ENCODE assay signal across 1 cellular context in the genomic region with DNA sequence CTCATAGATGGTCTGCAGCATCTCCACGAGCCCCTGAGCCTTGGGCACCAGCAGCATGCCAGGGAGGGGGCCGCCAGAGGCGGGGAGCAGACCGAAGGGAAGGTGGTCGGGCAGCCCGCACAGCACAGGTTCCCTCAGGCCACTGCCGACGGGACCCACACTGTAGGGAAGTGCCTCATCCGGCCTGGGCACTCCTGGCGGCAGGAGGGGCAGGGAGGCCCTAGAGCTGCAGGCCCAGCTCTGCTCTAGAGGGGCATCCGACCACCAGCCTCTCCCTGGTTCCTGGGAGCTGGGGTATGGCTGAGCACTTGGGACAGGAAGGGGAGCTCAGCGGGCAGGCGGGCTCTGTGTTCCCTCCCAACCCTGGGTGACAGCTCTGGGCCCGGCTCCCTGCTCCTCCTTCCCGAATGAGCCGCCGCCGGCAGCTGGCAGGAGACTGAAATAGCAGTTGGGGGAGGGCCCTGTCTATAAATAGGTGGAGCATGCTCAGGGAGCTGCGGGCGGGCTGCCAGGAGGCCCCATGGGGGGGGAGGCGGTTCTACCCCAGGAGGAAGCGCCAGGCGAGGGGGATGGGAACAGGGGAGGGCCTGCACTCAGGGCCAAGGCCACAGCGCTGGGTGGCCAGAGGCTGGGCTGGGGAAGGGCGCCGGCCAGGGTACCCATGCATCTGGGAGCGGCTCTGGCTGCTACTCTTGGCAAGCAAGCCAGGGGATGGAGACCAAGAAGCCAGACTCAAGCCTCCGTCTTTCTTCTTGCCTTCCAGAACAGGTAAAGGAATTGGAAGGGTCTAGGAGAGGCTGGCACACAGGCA.
TF ChIP-seq lines count a peak whose summit lies in the region.

No MANE protein-coding gene starts in this region.

TF ChIP-seq in HepG2, 621 proteins besides CTCF, POLR2A, EP300 and RAD21 (continued from another document and continues in another):
- TF ChIP-seq RARA (CRISPR knock-in tag; IDR thresholded peaks at IDR 0.05) (peak; percentile 97), POLR2G (IDR thresholded peaks at IDR 0.05; ENCODE audit: low read depth, low read length) (peak; percentile 97), ZNF891 (CRISPR knock-in tag; IDR thresholded peaks at IDR 0.05) (peak; percentile 98), U2AF2 (IDR thresholded peaks at IDR 0.05; ENCODE audit: low read depth, low read length) (0 out of 2 replicates have a peak, but pooled peaks have one; percentile 67), MIER3 (CRISPR knock-in tag; IDR thresholded peaks at IDR 0.05; ENCODE audit: borderline replicate concordance) (peak; percentile 98; the same call in 1 of the 2 replicates), SRSF4 (IDR thresholded peaks at IDR 0.05; ENCODE audit: low read depth, low read length, poor library complexity, severe bottlenecking) (no peak), ELF3 (CRISPR knock-in tag; IDR thresholded peaks at IDR 0.05) (peak; percentile 97), TMF1 (CRISPR knock-in tag; IDR thresholded peaks at IDR 0.05; ENCODE audit: low read depth) (peak; percentile 84), ZNF674 (CRISPR knock-in tag; IDR thresholded peaks at IDR 0.05; ENCODE audit: low read depth) (0 out of 2 replicates have a peak, but pooled peaks have one; percentile 39), GZF1 (CRISPR knock-in tag; IDR thresholded peaks at IDR 0.05) (no peak; the same call in 1 of the 2 replicates), ZNF431 (CRISPR knock-in tag; IDR thresholded peaks at IDR 0.05; ENCODE audit: borderline replicate concordance, low read depth) (peak; percentile 95), ZNF317 (CRISPR knock-in tag; IDR thresholded peaks at IDR 0.05) (peak; percentile 92), JUND (CRISPR knock-in tag; IDR thresholded peaks at IDR 0.05) (peak; percentile 80; the same call in 1 of the 2 replicates), MEIS1 (CRISPR knock-in tag; IDR thresholded peaks at IDR 0.05; ENCODE audit: borderline replicate concordance) (peak; percentile 99), SP1 (IDR thresholded peaks at IDR 0.05) (no peak), SP1 (CRISPR knock-in tag; IDR thresholded peaks at IDR 0.05) (peak; percentile 80), ZFX (CRISPR knock-in tag; IDR thresholded peaks at IDR 0.05; ENCODE audit: low read depth) (peak; percentile 95), ZNF264 (CRISPR knock-in tag; IDR thresholded peaks at IDR 0.05) (peak; percentile 36; the same call in 1 of the 2 replicates), ZFP36L1 (CRISPR knock-in tag; IDR thresholded peaks at IDR 0.05) (peak; percentile 99), ZNF224 (CRISPR knock-in tag; IDR thresholded peaks at IDR 0.05) (peak; percentile 96; the same call in 1 of the 2 replicates), FOXM1 (CRISPR knock-in tag; IDR thresholded peaks at IDR 0.05) (no peak), NR2F6 (IDR thresholded peaks at IDR 0.05) (peak; percentile 93), NR2F6 (CRISPR knock-in tag; IDR thresholded peaks at IDR 0.05) (peak; percentile 97), ZNF766 (CRISPR knock-in tag; IDR thresholded peaks at IDR 0.05; ENCODE audit: borderline replicate concordance) (0 out of 2 replicates have a peak, but pooled peaks have one; percentile 68), MBD4 (IDR thresholded peaks at IDR 0.05; ENCODE audit: borderline replicate concordance, low read length) (no peak), EEA1 (CRISPR knock-in tag; IDR thresholded peaks at IDR 0.05; ENCODE audit: borderline replicate concordance) (peak; percentile 25; the same call in 1 of the 2 replicates), ZNF792 (CRISPR knock-in tag; IDR thresholded peaks at IDR 0.05) (peak; percentile 87), RBFOX2 (IDR thresholded peaks at IDR 0.05; ENCODE audit: low read depth, low read length) (peak; percentile 93), SMARCE1 (IDR thresholded peaks at IDR 0.05; ENCODE audit: borderline replicate concordance) (no peak), EED (CRISPR knock-in tag; IDR thresholded peaks at IDR 0.05) (peak; percentile 73; the same call in 1 of the 2 replicates), TCF7 (IDR thresholded peaks at IDR 0.05; ENCODE audit: low read depth) (peak; percentile 36; the same call in 1 of the 2 replicates)
- TF ChIP-seq, protein P1, sequence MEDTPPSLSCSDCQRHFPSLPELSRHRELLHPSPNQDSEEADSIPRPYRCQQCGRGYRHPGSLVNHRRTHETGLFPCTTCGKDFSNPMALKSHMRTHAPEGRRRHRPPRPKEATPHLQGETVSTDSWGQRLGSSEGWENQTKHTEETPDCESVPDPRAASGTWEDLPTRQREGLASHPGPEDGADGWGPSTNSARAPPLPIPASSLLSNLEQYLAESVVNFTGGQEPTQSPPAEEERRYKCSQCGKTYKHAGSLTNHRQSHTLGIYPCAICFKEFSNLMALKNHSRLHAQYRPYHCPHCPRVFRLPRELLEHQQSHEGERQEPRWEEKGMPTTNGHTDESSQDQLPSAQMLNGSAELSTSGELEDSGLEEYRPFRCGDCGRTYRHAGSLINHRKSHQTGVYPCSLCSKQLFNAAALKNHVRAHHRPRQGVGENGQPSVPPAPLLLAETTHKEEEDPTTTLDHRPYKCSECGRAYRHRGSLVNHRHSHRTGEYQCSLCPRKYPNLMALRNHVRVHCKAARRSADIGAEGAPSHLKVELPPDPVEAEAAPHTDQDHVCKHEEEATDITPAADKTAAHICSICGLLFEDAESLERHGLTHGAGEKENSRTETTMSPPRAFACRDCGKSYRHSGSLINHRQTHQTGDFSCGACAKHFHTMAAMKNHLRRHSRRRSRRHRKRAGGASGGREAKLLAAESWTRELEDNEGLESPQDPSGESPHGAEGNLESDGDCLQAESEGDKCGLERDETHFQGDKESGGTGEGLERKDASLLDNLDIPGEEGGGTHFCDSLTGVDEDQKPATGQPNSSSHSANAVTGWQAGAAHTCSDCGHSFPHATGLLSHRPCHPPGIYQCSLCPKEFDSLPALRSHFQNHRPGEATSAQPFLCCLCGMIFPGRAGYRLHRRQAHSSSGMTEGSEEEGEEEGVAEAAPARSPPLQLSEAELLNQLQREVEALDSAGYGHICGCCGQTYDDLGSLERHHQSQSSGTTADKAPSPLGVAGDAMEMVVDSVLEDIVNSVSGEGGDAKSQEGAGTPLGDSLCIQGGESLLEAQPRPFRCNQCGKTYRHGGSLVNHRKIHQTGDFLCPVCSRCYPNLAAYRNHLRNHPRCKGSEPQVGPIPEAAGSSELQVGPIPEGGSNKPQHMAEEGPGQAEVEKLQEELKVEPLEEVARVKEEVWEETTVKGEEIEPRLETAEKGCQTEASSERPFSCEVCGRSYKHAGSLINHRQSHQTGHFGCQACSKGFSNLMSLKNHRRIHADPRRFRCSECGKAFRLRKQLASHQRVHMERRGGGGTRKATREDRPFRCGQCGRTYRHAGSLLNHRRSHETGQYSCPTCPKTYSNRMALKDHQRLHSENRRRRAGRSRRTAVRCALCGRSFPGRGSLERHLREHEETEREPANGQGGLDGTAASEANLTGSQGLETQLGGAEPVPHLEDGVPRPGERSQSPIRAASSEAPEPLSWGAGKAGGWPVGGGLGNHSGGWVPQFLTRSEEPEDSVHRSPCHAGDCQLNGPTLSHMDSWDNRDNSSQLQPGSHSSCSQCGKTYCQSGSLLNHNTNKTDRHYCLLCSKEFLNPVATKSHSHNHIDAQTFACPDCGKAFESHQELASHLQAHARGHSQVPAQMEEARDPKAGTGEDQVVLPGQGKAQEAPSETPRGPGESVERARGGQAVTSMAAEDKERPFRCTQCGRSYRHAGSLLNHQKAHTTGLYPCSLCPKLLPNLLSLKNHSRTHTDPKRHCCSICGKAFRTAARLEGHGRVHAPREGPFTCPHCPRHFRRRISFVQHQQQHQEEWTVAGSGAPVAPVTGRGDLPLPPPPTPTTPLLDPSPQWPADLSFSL (CRISPR knock-in tag; IDR thresholded peaks at IDR 0.05), result peak; percentile 68
- TF ChIP-seq, protein P2, sequence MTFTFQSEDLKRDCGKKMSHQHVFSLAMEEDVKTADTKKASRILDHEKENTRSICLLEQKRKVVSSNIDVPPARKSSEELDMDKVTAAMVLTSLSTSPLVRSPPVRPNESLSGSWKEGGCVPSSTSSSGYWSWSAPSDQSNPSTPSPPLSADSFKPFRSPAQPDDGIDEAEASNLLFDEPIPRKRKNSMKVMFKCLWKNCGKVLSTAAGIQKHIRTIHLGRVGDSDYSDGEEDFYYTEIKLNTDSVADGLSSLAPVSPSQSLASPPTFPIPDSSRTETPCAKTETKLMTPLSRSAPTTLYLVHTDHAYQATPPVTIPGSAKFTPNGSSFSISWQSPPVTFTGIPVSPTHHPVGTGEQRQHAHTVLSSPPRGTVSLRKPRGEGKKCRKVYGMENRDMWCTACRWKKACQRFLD (CRISPR knock-in tag; IDR thresholded peaks at IDR 0.05; ENCODE audit: borderline replicate concordance), result no peak; the same call in 1 of the 2 replicates
- TF ChIP-seq, protein P3, sequence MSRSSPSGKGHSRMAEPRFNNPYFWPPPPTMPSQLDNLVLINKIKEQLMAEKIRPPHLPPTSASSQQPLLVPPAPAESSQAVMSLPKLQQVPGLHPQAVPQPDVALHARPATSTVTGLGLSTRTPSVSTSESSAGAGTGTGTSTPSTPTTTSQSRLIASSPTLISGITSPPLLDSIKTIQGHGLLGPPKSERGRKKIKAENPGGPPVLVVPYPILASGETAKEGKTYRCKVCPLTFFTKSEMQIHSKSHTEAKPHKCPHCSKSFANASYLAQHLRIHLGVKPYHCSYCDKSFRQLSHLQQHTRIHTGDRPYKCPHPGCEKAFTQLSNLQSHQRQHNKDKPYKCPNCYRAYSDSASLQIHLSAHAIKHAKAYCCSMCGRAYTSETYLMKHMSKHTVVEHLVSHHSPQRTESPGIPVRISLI (CRISPR knock-in tag; IDR thresholded peaks at IDR 0.05; ENCODE audit: borderline replicate concordance), result peak; percentile 99
- TF ChIP-seq, protein P4, sequence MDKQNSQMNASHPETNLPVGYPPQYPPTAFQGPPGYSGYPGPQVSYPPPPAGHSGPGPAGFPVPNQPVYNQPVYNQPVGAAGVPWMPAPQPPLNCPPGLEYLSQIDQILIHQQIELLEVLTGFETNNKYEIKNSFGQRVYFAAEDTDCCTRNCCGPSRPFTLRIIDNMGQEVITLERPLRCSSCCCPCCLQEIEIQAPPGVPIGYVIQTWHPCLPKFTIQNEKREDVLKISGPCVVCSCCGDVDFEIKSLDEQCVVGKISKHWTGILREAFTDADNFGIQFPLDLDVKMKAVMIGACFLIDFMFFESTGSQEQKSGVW (CRISPR knock-in tag; IDR thresholded peaks at IDR 0.05; ENCODE audit: borderline replicate concordance), result no peak
- TF ChIP-seq, protein P5, sequence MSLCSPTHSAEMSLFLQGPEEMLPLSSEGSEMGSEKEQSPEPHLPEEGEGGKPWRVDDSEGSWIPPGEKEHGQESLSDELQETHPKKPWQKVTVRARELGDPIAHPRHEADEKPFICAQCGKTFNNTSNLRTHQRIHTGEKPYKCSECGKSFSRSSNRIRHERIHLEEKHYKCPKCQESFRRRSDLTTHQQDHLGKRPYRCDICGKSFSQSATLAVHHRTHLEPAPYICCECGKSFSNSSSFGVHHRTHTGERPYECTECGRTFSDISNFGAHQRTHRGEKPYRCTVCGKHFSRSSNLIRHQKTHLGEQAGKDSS (CRISPR knock-in tag; IDR thresholded peaks at IDR 0.05; ENCODE audit: borderline replicate concordance, low read depth), result peak; percentile 98
- TF ChIP-seq, protein P6, sequence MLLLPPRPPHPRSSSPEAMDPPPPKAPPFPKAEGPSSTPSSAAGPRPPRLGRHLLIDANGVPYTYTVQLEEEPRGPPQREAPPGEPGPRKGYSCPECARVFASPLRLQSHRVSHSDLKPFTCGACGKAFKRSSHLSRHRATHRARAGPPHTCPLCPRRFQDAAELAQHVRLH (CRISPR knock-in tag; IDR thresholded peaks at IDR 0.05; ENCODE audit: borderline replicate concordance, low read depth), result peak; percentile 83; the same call in 1 of the 2 replicates
- TF ChIP-seq, protein P7, sequence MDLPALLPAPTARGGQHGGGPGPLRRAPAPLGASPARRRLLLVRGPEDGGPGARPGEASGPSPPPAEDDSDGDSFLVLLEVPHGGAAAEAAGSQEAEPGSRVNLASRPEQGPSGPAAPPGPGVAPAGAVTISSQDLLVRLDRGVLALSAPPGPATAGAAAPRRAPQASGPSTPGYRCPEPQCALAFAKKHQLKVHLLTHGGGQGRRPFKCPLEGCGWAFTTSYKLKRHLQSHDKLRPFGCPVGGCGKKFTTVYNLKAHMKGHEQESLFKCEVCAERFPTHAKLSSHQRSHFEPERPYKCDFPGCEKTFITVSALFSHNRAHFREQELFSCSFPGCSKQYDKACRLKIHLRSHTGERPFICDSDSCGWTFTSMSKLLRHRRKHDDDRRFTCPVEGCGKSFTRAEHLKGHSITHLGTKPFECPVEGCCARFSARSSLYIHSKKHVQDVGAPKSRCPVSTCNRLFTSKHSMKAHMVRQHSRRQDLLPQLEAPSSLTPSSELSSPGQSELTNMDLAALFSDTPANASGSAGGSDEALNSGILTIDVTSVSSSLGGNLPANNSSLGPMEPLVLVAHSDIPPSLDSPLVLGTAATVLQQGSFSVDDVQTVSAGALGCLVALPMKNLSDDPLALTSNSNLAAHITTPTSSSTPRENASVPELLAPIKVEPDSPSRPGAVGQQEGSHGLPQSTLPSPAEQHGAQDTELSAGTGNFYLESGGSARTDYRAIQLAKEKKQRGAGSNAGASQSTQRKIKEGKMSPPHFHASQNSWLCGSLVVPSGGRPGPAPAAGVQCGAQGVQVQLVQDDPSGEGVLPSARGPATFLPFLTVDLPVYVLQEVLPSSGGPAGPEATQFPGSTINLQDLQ (CRISPR knock-in tag; IDR thresholded peaks at IDR 0.05), result peak; percentile 95; the same call in 1 of the 2 replicates
- TF ChIP-seq, protein P8, sequence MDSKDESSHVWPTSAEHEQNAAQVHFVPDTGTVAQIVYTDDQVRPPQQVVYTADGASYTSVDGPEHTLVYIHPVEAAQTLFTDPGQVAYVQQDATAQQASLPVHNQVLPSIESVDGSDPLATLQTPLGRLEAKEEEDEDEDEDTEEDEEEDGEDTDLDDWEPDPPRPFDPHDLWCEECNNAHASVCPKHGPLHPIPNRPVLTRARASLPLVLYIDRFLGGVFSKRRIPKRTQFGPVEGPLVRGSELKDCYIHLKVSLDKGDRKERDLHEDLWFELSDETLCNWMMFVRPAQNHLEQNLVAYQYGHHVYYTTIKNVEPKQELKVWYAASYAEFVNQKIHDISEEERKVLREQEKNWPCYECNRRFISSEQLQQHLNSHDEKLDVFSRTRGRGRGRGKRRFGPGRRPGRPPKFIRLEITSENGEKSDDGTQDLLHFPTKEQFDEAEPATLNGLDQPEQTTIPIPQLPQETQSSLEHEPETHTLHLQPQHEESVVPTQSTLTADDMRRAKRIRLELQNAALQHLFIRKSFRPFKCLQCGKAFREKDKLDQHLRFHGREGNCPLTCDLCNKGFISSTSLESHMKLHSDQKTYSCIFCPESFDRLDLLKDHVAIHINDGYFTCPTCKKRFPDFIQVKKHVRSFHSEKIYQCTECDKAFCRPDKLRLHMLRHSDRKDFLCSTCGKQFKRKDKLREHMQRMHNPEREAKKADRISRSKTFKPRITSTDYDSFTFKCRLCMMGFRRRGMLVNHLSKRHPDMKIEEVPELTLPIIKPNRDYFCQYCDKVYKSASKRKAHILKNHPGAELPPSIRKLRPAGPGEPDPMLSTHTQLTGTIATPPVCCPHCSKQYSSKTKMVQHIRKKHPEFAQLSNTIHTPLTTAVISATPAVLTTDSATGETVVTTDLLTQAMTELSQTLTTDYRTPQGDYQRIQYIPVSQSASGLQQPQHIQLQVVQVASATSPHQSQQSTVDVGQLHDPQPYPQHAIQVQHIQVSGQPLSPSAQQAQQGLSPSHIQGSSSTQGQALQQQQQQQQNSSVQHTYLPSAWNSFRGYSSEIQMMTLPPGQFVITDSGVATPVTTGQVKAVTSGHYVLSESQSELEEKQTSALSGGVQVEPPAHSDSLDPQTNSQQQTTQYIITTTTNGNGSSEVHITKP (CRISPR knock-in tag; IDR thresholded peaks at IDR 0.05; ENCODE audit: low read depth), result peak; percentile 86
